2 cellular contexts compared by ENCODE assay signal in the genomic region with DNA sequence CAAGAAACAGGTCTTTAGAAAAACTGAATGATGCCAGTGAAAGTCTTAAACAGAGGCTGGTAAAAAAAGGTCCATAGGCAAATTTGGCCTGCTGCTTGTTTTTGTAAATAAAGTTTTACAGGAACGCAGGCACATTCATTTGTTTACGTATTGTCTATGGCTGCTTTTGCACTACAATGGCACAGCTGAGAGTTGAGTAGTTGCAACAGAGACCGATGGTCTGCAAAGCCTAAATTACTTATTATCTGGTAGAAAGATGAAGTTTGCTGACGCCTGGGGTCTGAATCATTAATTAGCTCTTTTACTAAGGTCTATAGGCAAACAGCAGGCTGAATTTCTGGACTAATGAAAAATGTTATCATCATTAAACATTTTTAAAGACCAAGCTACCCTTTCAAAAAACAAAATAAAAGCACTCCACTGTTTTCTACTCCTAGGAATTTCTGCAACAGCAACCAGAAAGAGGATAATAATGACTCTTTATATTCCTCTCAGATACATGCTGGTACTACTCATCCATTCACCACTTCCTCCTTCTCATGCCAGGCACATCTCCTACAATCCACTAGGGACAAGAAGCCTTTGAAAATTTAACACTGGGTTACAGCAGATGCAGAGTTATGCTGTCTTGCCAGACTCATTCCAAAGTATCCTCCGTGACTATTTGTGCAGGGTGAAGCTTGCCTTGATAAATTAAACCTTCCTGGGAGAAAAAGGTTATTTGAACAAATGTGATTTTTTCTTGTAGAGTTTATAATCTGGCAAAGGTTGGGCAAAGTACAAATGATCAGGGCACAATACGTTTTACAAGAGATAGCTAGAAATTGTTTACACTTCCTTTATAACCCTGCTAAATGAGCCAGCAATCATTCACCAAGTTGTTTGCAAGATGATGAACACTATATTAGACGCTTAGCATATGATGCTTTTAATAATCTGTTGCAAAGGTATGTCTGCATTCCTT.
TF ChIP-seq lines count a peak whose summit lies in the region.

No MANE protein-coding gene starts in this region.

TF ChIP-seq in K562, 482 proteins besides CTCF, POLR2A, EP300 and RAD21:
- TF ChIP-seq GTF2E2 (tag; IDR thresholded peaks at IDR 0.05) (no peak), RHOXF2B (CRISPR knock-in tag; conservative IDR thresholded peaks at IDR 0.05) (no peak), SPI1 (IDR thresholded peaks at IDR 0.05; ENCODE audit: borderline replicate concordance, low read depth, low read length) (0 out of 2 replicates have a peak, but pooled peaks have one; percentile 31), NR3C1 (CRISPR knock-in tag; IDR thresholded peaks at IDR 0.05) (no peak)
- TF ChIP-seq, protein P1, sequence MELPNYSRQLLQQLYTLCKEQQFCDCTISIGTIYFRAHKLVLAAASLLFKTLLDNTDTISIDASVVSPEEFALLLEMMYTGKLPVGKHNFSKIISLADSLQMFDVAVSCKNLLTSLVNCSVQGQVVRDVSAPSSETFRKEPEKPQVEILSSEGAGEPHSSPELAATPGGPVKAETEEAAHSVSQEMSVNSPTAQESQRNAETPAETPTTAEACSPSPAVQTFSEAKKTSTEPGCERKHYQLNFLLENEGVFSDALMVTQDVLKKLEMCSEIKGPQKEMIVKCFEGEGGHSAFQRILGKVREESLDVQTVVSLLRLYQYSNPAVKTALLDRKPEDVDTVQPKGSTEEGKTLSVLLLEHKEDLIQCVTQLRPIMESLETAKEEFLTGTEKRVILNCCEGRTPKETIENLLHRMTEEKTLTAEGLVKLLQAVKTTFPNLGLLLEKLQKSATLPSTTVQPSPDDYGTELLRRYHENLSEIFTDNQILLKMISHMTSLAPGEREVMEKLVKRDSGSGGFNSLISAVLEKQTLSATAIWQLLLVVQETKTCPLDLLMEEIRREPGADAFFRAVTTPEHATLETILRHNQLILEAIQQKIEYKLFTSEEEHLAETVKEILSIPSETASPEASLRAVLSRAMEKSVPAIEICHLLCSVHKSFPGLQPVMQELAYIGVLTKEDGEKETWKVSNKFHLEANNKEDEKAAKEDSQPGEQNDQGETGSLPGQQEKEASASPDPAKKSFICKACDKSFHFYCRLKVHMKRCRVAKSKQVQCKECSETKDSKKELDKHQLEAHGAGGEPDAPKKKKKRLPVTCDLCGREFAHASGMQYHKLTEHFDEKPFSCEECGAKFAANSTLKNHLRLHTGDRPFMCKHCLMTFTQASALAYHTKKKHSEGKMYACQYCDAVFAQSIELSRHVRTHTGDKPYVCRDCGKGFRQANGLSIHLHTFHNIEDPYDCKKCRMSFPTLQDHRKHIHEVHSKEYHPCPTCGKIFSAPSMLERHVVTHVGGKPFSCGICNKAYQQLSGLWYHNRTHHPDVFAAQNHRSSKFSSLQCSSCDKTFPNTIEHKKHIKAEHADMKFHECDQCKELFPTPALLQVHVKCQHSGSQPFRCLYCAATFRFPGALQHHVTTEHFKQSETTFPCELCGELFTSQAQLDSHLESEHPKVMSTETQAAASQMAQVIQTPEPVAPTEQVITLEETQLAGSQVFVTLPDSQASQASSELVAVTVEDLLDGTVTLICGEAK (IDR thresholded peaks at IDR 0.05): peak; percentile 21; the same call in 1 of the 2 replicates
- TF ChIP-seq, protein P1 (CRISPR knock-in tag; IDR thresholded peaks at IDR 0.05): no peak
- TF ChIP-seq, protein P2, sequence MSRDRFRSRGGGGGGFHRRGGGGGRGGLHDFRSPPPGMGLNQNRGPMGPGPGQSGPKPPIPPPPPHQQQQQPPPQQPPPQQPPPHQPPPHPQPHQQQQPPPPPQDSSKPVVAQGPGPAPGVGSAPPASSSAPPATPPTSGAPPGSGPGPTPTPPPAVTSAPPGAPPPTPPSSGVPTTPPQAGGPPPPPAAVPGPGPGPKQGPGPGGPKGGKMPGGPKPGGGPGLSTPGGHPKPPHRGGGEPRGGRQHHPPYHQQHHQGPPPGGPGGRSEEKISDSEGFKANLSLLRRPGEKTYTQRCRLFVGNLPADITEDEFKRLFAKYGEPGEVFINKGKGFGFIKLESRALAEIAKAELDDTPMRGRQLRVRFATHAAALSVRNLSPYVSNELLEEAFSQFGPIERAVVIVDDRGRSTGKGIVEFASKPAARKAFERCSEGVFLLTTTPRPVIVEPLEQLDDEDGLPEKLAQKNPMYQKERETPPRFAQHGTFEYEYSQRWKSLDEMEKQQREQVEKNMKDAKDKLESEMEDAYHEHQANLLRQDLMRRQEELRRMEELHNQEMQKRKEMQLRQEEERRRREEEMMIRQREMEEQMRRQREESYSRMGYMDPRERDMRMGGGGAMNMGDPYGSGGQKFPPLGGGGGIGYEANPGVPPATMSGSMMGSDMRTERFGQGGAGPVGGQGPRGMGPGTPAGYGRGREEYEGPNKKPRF (IDR thresholded peaks at IDR 0.05; ENCODE audit: low read depth, low read length): no peak

TF ChIP-seq in HepG2, 621 proteins besides CTCF, POLR2A, EP300 and RAD21:
- 0 out of 2 replicates have a peak, but pooled peaks have one; percentile 40 for TF ChIP-seq GFI1 (CRISPR knock-in tag; IDR thresholded peaks at IDR 0.05; ENCODE audit: borderline replicate concordance)
- TF ChIP-seq, protein P3, sequence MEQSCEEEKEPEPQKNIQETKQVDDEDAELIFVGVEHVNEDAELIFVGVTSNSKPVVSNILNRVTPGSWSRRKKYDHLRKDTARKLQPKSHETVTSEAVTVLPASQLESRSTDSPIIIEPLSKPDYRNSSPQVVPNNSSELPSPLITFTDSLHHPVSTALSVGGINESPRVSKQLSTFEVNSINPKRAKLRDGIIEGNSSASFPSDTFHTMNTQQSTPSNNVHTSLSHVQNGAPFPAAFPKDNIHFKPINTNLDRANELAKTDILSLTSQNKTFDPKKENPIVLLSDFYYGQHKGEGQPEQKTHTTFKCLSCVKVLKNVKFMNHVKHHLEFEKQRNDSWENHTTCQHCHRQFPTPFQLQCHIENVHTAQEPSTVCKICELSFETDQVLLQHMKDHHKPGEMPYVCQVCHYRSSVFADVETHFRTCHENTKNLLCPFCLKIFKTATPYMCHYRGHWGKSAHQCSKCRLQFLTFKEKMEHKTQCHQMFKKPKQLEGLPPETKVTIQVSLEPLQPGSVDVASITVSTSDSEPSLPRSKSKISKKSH (CRISPR knock-in tag; IDR thresholded peaks at IDR 0.05; ENCODE audit: borderline replicate concordance): no peak
